Comparison of ENCODE assay signal across 8 cellular contexts in genomic region chr4:25913056-25913850, GRCh38. TPM values are rescaled to one million over a fixed set of nuclear protein-coding genes. Genes with fewer than 3 reads are reported as not detected.
DNase-seq lines count a peak whose midpoint lies in the region; ATAC-seq and TF ChIP-seq lines count a peak whose summit lies in the region.

No MANE protein-coding gene starts in this region.

- H3K4me2 ChIP-seq in Karpas-422 (ENCODE audit: low read depth, low read length, poor library complexity, severe bottlenecking), result peak overlapping the region; percentile 78

- TF ChIP-seq CTCF in gastroesophageal sphincter (IDR thresholded peaks at IDR 0.05) (no peak), osteocyte (IDR thresholded peaks at IDR 0.05) (no peak)

- no peaks in the 10 kb centered on the region for H3K9me3 ChIP-seq in Karpas-422 (ENCODE audit: low read length)
- H3K9me3 ChIP-seq in gastroesophageal sphincter, result no peaks in the 10 kb centered on the region

- H3K27ac Mint-ChIP-seq in osteocyte (ENCODE audit: unreplicated experiment), result peak overlapping the region; percentile 94

- no peaks in the 10 kb centered on the region for H3K27me3 Mint-ChIP-seq in osteocyte (ENCODE audit: unreplicated experiment)

- no peaks in the 10 kb centered on the region for H3K9me2 ChIP-seq in Karpas-422 (replicated peaks; ENCODE audit: insufficient read depth, low read length)

- 9 to 11% methylated on average over 9 to 13 of the region's 26 CpGs for WGBS in gastroesophageal sphincter (ENCODE audit: low coverage in 1 of 2), 2 donors

- H4K20me1 ChIP-seq in Karpas-422 (ENCODE audit: insufficient read depth, low read depth, low read length), result no peaks in the 10 kb centered on the region

- peaks cover 27% of the 10 kb centered on the region for H3K4me1 ChIP-seq in Karpas-422 (ENCODE audit: low read length)
- H3K4me1 ChIP-seq in gastroesophageal sphincter, result peaks cover 0 to 25% (median 4%) of the 10 kb centered on the region in 3 donors

- DNase-seq in GM03348 (ENCODE audit: low spot score), result peak; percentile 29
- peak; percentile 69 for DNase-seq in Karpas-422
- DNase-seq in activated T-helper 1 cell treated with Interleukin-2 at 50 U/mL for 16 hours (ENCODE audit: low read depth), result peak; percentile 4
- no peak for DNase-seq in osteocyte (ENCODE audit: extremely low spot score, unreplicated experiment)
- DNase-seq in medulla oblongata (ENCODE audit: extremely low spot score), result no peak
- no peak for DNase-seq in cerebellar cortex (ENCODE audit: low spot score)

- H3K4me3 Mint-ChIP-seq in osteocyte (ENCODE audit: unreplicated experiment), result peak overlapping the region; percentile 93

- ATAC-seq in GM21619 (IDR thresholded peaks at IDR 0.05; ENCODE audit: unreplicated experiment), result peak; percentile 30
- ATAC-seq in gastroesophageal sphincter, result peak; percentile 20

- H3K27ac ChIP-seq in Karpas-422 (ENCODE audit: low read length) (peak overlapping the region; percentile 67), gastroesophageal sphincter (peak overlapping the region; percentile 21 to 92 (median 89))

- H3K4me3 ChIP-seq in Karpas-422 (ENCODE audit: low read length) (peak overlapping the region; percentile 81), gastroesophageal sphincter (peak overlapping the region; percentile 75 to 81)

- no peak for TF ChIP-seq EP300 in gastroesophageal sphincter (IDR thresholded peaks at IDR 0.05)

- no peak for TF ChIP-seq POLR2A in gastroesophageal sphincter (IDR thresholded peaks at IDR 0.05)

- H3K36me3 Mint-ChIP-seq in osteocyte (ENCODE audit: unreplicated experiment), result no peaks in the 10 kb centered on the region

- H3K9me3 Mint-ChIP-seq in osteocyte (ENCODE audit: unreplicated experiment), result peaks cover 6% of the 10 kb centered on the region

- H3K36me3 ChIP-seq in Karpas-422 (ENCODE audit: insufficient read depth, low read length) (no peaks in the 10 kb centered on the region), gastroesophageal sphincter (no peaks in the 10 kb centered on the region)

- peak overlapping the region; percentile 81 for H2AFZ ChIP-seq in Karpas-422 (ENCODE audit: low read length)

- peak overlapping the region; percentile 84 for H3K9ac ChIP-seq in Karpas-422 (ENCODE audit: low read length)

- H3K27me3 ChIP-seq in Karpas-422 (ENCODE audit: low read length), result no peaks in the 10 kb centered on the region
- no peaks in the 10 kb centered on the region for H3K27me3 ChIP-seq in gastroesophageal sphincter

- peaks cover 27% of the 10 kb centered on the region for H3K79me2 ChIP-seq in Karpas-422 (ENCODE audit: low read length)

- peaks cover 19% of the 10 kb centered on the region for H3K4me1 Mint-ChIP-seq in osteocyte (ENCODE audit: unreplicated experiment)

RNA-seq across cellular contexts. Expression of gene SMIM20, which starts 0.8 kb away (rescaled TPM):
- total RNA-seq in Karpas-422 (2014; rRNA removed; shearing (Covaris generic); ENCODE audit: low replicate concordance), result 53.2 and 85.2 TPM in 2 replicates
- 10 to 100 TPM; 26.5 to 44.2 (median 34.8) TPM for total RNA-seq in gastroesophageal sphincter
- 28.4 and 29.4 TPM in 2 replicates for total RNA-seq in osteocyte

RNA-seq across cellular contexts. Expression of gene SEL1L3, which starts 50.5 kb away (rescaled TPM):
- total RNA-seq in Karpas-422 (2014; rRNA removed; shearing (Covaris generic); ENCODE audit: low replicate concordance), result 222 and 271 TPM in 2 replicates
- total RNA-seq in gastroesophageal sphincter (10 to 100 TPM in 1 of 4 donors, 1 to 10 TPM in 3; 2.2 to 29.8 (median 5.4) TPM), osteocyte (28.0 and 31.5 TPM in 2 replicates)

Comparison
In these comparisons a context has a peak if more than half of its experiments do, and no peak if none do; other contexts are left out.
1. DNase-seq: peak in GM03348 (single experiment), Karpas-422 (single experiment) and activated T-helper 1 cell treated with Interleukin-2 at 50 U/mL for 16 hours (single experiment); none in osteocyte (single experiment), medulla oblongata (single experiment) and cerebellar cortex (single experiment).